8 cellular contexts compared by ENCODE assay signal in genomic region chr6:111845441-111845871, GRCh38. TPM values are rescaled to one million over a fixed set of nuclear protein-coding genes. Genes with fewer than 3 reads are reported as not detected.
DNase-seq lines count a peak whose midpoint lies in the region; ATAC-seq and TF ChIP-seq lines count a peak whose summit lies in the region.

No MANE protein-coding gene starts in this region.

- H3K79me2 ChIP-seq in Karpas-422 (ENCODE audit: low read length) (peaks cover 100% of the 10 kb centered on the region), PC-3 (ENCODE audit: low read length) (0 out of 2 replicates have a peak, but pooled peaks cover 4% of the 10 kb centered on the region)

- H3K36me3 Mint-ChIP-seq in memory B cell, result no peaks in the 10 kb centered on the region

- peak overlapping the region; percentile 20; the same call in 1 of the 2 replicates for H3K9ac ChIP-seq in Karpas-422 (ENCODE audit: low read length)
- no peak overlapping the region for H3K9ac ChIP-seq in colonic mucosa (ENCODE audit: low read depth in 2 of 2, low read length in 2 of 2)
- H3K9ac ChIP-seq in PC-3 (ENCODE audit: low read length), result no peak overlapping the region

- H3K9me3 ChIP-seq in Karpas-422 (ENCODE audit: low read length), result no peaks in the 10 kb centered on the region
- H3K9me3 ChIP-seq in colonic mucosa, result no peaks in the 10 kb centered on the region
- no peaks in the 10 kb centered on the region for H3K9me3 ChIP-seq in PC-3 (ENCODE audit: low read length)

- peaks cover 35% of the 10 kb centered on the region for H3K4me1 Mint-ChIP-seq in memory B cell

- no peaks in the 10 kb centered on the region for H4K20me1 ChIP-seq in Karpas-422 (ENCODE audit: insufficient read depth, low read depth, low read length)
- no peaks in the 10 kb centered on the region for H4K20me1 ChIP-seq in PC-3 (ENCODE audit: low read length)

- H3K4me2 ChIP-seq in Karpas-422 (ENCODE audit: low read depth, low read length, poor library complexity, severe bottlenecking) (peak overlapping the region; percentile 10), PC-3 (ENCODE audit: low read length) (no peak overlapping the region)

- H3K27me3 ChIP-seq in Karpas-422 (ENCODE audit: low read length) (no peaks in the 10 kb centered on the region), colonic mucosa (no peaks in the 10 kb centered on the region), PC-3 (ENCODE audit: low read length) (no peaks in the 10 kb centered on the region)

- H3K9me2 ChIP-seq in Karpas-422 (replicated peaks; ENCODE audit: insufficient read depth, low read length), result no peaks in the 10 kb centered on the region
- no peaks in the 10 kb centered on the region for H3K9me2 ChIP-seq in PC-3 (replicated peaks; ENCODE audit: low read length)

- H3K27ac ChIP-seq in Karpas-422 (ENCODE audit: low read length), result peak overlapping the region; percentile 42
- H3K27ac ChIP-seq in colonic mucosa, result no peak overlapping the region
- H3K27ac ChIP-seq in PC-3 (ENCODE audit: low read length), result no peak overlapping the region

- no peak overlapping the region for H3K27ac Mint-ChIP-seq in memory B cell

- POLR2A ChIA-PET in PC-3 (lab: Charles Lee; ENCODE audit: unreplicated experiment), result interaction anchor here (0.6 kb wide), 1 partner anchor 67 kb away, joined by 4 read pairs; no protein-coding TSS in a partner anchor

- intact Hi-C loops in colonic mucosa (cut with DNase I), result no loop called here
- intact Hi-C loops in PC-3 (cut with micrococcal nuclease), result no loop called here

- peaks cover 85% of the 10 kb centered on the region for H3K4me1 ChIP-seq in Karpas-422 (ENCODE audit: low read length)
- no peaks in the 10 kb centered on the region for H3K4me1 ChIP-seq in colonic mucosa
- H3K4me1 ChIP-seq in PC-3 (ENCODE audit: insufficient read depth, low read length), result peaks cover 8% of the 10 kb centered on the region

- ATAC-seq in GM18858 (IDR thresholded peaks at IDR 0.05; ENCODE audit: unreplicated experiment), result peak; percentile 53
- peak; percentile 54 for ATAC-seq in GM21723 (IDR thresholded peaks at IDR 0.05; ENCODE audit: unreplicated experiment)
- peak; percentile 54 for ATAC-seq in memory B cell (ENCODE audit: low read depth)
- no peak for ATAC-seq in PC-3

- no TSS peak for BruUV-seq in PC-3 (replicated peaks; lab: Mats Ljungman, UMichigan)

- H3K9me3 Mint-ChIP-seq in memory B cell, result no peaks in the 10 kb centered on the region

- peaks cover 7% of the 10 kb centered on the region; the same call in 1 of the 2 replicates for H3K36me3 ChIP-seq in Karpas-422 (ENCODE audit: insufficient read depth, low read length)
- H3K36me3 ChIP-seq in colonic mucosa, result no peaks in the 10 kb centered on the region
- no peaks in the 10 kb centered on the region for H3K36me3 ChIP-seq in PC-3 (ENCODE audit: low read depth, low read length)

- H3K27me3 Mint-ChIP-seq in memory B cell, result no peaks in the 10 kb centered on the region

- TF ChIP-seq CTCF in colonic mucosa (IDR thresholded peaks at IDR 0.05) (no peak), PC-3 (conservative IDR thresholded peaks at IDR 0.05; ENCODE audit: low read depth, low read length) (no peak)

- no peaks in the 10 kb centered on the region for H3F3A ChIP-seq in PC-3 (ENCODE audit: low read length, unreplicated experiment)

- H3K4me3 Mint-ChIP-seq in memory B cell, result peak overlapping the region; percentile 31

- no peak overlapping the region for H3K4me3 ChIP-seq in Karpas-422 (ENCODE audit: low read length)
- H3K4me3 ChIP-seq in colonic mucosa, result no peak overlapping the region
- H3K4me3 ChIP-seq in PC-3 (ENCODE audit: low read length), result no peak overlapping the region

- DNase-seq in Karpas-422 (no peak), memory B cell (ENCODE audit: low spot score in 2 of 2) (no peak), colonic mucosa (no peak), activated gamma-delta T cell (lab: John Stamatoyannopoulos, UW) (no peak), PC-3 (no peak)
- DNase-seq in stimulated activated CD8-positive, alpha-beta memory T cell treated with anti-CD3 and anti-CD28 coated beads, Interleukin-4, amount 100 ng/mL, for 48 hours, result no peak

- H2AFZ ChIP-seq in Karpas-422 (ENCODE audit: low read length) (no peak overlapping the region), PC-3 (ENCODE audit: low read length) (no peak overlapping the region)

- CTCF ChIA-PET in PC-3 (lab: Charles Lee), result no interaction called here

RNA-seq across cellular contexts. Expression of gene FYN, which starts 27.8 kb away (rescaled TPM):
- 249 and 311 TPM in 2 replicates for total RNA-seq in Karpas-422 (2014; rRNA removed; shearing (Covaris generic); ENCODE audit: low replicate concordance)
- total RNA-seq in colonic mucosa, result 10 to 100 TPM; 11.3 to 21.5 TPM
- total RNA-seq in PC-3 (2014; rRNA removed), result 27.6 and 57.4 TPM in 2 replicates
